Comparison of ENCODE assay signal across 8 cellular contexts in the genomic region with DNA sequence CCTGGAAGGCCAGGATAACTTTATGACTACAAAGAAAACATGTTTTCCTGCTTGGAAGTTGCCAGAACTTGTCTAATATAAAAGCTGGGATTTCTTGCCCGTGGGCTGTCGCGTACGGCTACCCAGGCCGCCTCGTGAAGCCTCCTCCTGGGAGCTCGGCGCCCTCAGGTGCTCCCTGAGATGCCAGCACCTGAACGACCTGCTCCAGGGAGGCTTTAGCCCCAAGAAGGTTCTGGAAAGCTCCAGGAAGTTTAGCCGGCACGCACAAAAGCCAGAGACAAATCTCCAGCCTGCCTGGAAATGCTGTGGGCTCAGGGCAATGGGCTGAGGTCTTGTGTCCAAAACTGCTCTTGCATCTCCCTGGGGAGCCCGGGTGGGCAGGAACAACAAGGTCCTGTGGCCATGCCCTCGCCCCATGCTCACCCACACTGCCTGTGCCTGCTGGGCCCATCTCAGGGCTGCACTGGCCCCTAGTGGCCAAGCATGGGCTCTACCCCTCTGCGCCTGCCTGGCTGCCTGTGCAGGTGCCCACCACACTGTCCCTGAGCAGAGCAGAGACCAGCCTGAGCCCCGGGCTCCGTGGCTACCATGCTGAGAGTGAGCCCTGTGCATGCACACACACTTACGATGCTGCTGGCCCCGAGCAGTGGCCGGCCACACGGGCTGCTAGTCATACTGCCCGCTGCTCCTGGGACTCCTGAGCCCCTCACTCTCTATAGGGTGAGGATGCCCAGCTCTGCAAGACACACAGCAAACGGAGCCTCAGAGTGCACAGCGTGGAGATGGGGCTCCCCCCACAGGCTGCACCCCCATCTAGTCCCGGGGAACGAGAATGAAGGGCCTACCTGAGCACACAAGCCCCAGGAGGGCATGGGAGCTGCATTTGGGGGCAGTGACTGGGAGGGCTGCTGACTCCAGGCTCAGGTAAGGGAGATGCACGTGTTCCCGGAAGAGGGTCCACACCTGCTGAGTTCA. TPM values are rescaled to one million over a fixed set of nuclear protein-coding genes. Genes with fewer than 3 reads are reported as not detected.
A peak's percentile ranks its signal among the peaks of the same experiment; 100 is the strongest.
DNase-seq lines count a peak whose midpoint lies in the region; ATAC-seq and TF ChIP-seq lines count a peak whose summit lies in the region.

No MANE protein-coding gene starts in this region.

- H3K4me2 ChIP-seq in Loucy (ENCODE audit: low read depth, low read length, poor library complexity, severe bottlenecking): no peak overlapping the region

- H3K27me3 ChIP-seq in Loucy (ENCODE audit: insufficient read depth, low read length, poor library complexity, severe bottlenecking) (no peaks in the 10 kb centered on the region), adrenal gland (peaks cover 21% of the 10 kb centered on the region), right cardiac atrium (ENCODE audit: control insufficient read depth, insufficient read depth) (no peaks in the 10 kb centered on the region), spleen (replicated peaks in 1 of 7) (peaks cover 0 to 67% (median 28%) of the 10 kb centered on the region in 7 donors)

- H2AFZ ChIP-seq in Loucy (ENCODE audit: low read length): peak overlapping the region; percentile 54; the same call in 1 of the 2 replicates

- H3K79me2 ChIP-seq in Loucy (ENCODE audit: insufficient read depth, low read length): no peaks in the 10 kb centered on the region

- TF ChIP-seq POLR2A in adrenal gland (IDR thresholded peaks at IDR 0.05) (no peak), spleen (IDR thresholded peaks at IDR 0.05) (no peak)

- intact Hi-C loops in adrenal gland (cut with DNase I): loop anchor here (2.0 to 5.0 kb wide), 4 partner anchors 173 to 420 kb away; no protein-coding TSS in a partner anchor
- intact Hi-C loops in right cardiac atrium (cut with DNase I): loop anchor here (2.0 to 10.0 kb wide), 3 partner anchors 175 to 417 kb away; no protein-coding TSS in a partner anchor
- intact Hi-C loops in spleen (cut with DNase I; ENCODE audit: low total_unique reads): loop anchor here (5.0 to 10.0 kb wide), 2 partner anchors 175 to 417 kb away; no protein-coding TSS in a partner anchor

- no peak overlapping the region for H3K9ac ChIP-seq in Loucy (ENCODE audit: low read depth, low read length, poor library complexity, severe bottlenecking)

- no peaks in the 10 kb centered on the region for H3K9me2 ChIP-seq in Loucy (replicated peaks; ENCODE audit: low read depth, low read length)

- H3F3A ChIP-seq in Loucy (ENCODE audit: low read depth): no peaks in the 10 kb centered on the region

- no peaks in the 10 kb centered on the region for H3K4me1 ChIP-seq in Loucy (ENCODE audit: insufficient read depth, low read length, poor library complexity, severe bottlenecking)
- H3K4me1 ChIP-seq in adrenal gland (replicated peaks in 1 of 2): peaks cover 7 to 17% of the 10 kb centered on the region in 2 donors
- H3K4me1 ChIP-seq in right cardiac atrium (ENCODE audit: control insufficient read depth, insufficient read depth, low read length): no peaks in the 10 kb centered on the region
- H3K4me1 ChIP-seq in spleen: peaks cover 5 to 33% (median 19%) of the 10 kb centered on the region in 6 donors

- TF ChIP-seq CTCF in 22Rv1 (IDR thresholded peaks at IDR 0.05): peak; percentile 96
- peak; percentile 99 for TF ChIP-seq CTCF in GM12875 (IDR thresholded peaks at IDR 0.05; ENCODE audit: borderline replicate concordance, insufficient read depth, low read depth, low read length)
- peak; percentile 93 for TF ChIP-seq CTCF in Loucy (conservative IDR thresholded peaks at IDR 0.05; ENCODE audit: low read length)
- peak; percentile 87 to 96 (median 90) for TF ChIP-seq CTCF in adrenal gland (IDR thresholded peaks at IDR 0.05)
- peak; percentile 84 to 97 (median 94) for TF ChIP-seq CTCF in spleen (IDR thresholded peaks at IDR 0.05 in 8 of 11, conservative IDR thresholded peaks at IDR 0.05 in 3 of 11)

- DNase-seq in T-helper 2 cell (peak; percentile 31 to 62 (median 56)), adrenal gland (peak; percentile 70 to 84 (median 78)), right cardiac atrium (peak; percentile 76 to 90 (median 85)), spleen (peak; percentile 93)

- H3K27ac ChIP-seq in 22Rv1 (no peak overlapping the region), adrenal gland (no peak overlapping the region), right cardiac atrium (ENCODE audit: low read length) (no peak overlapping the region), spleen (no peak overlapping the region)

- H4K20me1 ChIP-seq in Loucy (ENCODE audit: insufficient read depth, low read length, poor library complexity, severe bottlenecking): no peaks in the 10 kb centered on the region

- WGBS in adrenal gland, 4 donors: 30 to 44% (median 33%) methylated on average over 16 to 27 of the region's 27 CpGs
- 36% methylated on average over 27 of the region's 27 CpGs for WGBS in right cardiac atrium
- 36 to 56% (median 41%) methylated on average over 18 to 27 of the region's 27 CpGs for WGBS in spleen, 5 donors

- ATAC-seq in right cardiac atrium (peak; percentile 83 to 86), HG02623 (IDR thresholded peaks at IDR 0.05; ENCODE audit: unreplicated experiment) (no peak)

- H3K4me3 ChIP-seq in GM12875 (ENCODE audit: low read depth, low read length) (no peak overlapping the region), Loucy (ENCODE audit: low read length, poor library complexity, severe bottlenecking) (no peak overlapping the region), adrenal gland (no peak overlapping the region), right cardiac atrium (ENCODE audit: low read length) (no peak overlapping the region), spleen (no peak overlapping the region)

- H3K36me3 ChIP-seq in Loucy (ENCODE audit: insufficient read depth, low read length) (no peaks in the 10 kb centered on the region), adrenal gland (replicated peaks in 1 of 2) (no peaks in the 10 kb centered on the region), spleen (no peaks in the 10 kb centered on the region)

- H3K9me3 ChIP-seq in Loucy (ENCODE audit: insufficient read depth, low read depth, low read length) (no peaks in the 10 kb centered on the region), adrenal gland (replicated peaks in 1 of 3) (no peaks in the 10 kb centered on the region), right cardiac atrium (ENCODE audit: control insufficient read depth, low read length) (no peaks in the 10 kb centered on the region), spleen (no peaks in the 10 kb centered on the region)

RNA-seq across cellular contexts. Expression of a gene that starts 4.9 kb away (rescaled TPM):
- total RNA-seq in adrenal gland: 1 to 10 TPM; 1.1 to 4.3 (median 2.6) TPM
- 1 to 10 TPM in 2 of 3 donors, under 1 TPM in 1; 0.71 to 3.1 (median 1.6) TPM for polyA plus RNA-seq in adrenal gland
- 1 to 10 TPM; 5.5 to 7.9 (median 6.5) TPM for total RNA-seq in right cardiac atrium
- 5.6 TPM for polyA plus RNA-seq in right cardiac atrium
- total RNA-seq in spleen: 10 to 100 TPM in 2 of 7 donors, 1 to 10 TPM in 5; 4.3 to 12.7 (median 8.0) TPM
- polyA plus RNA-seq in spleen: 10 to 100 TPM in 2 of 3 donors, 1 to 10 TPM in 1; 8.2 to 13.1 (median 11.4) TPM
